4 cellular contexts compared by ENCODE assay signal in the genomic region with DNA sequence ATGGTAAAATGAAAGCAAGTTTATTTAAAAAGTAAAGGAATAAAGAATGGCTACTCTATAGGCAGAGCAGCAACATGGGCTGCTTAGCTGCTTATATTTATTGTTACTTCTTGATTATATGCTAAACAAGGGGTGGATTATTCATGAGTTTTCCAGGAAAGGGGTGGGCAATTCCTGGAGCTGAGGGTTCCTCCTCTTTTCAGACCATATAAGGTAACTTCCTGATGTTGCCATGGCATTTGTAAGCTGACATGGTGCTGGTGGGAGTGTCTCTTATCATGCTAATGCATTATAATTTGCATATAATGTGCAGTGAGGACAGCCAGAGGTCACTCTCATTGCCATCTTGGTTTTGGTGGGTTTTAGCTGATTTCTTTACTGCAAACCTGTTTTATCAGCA. TPM values are rescaled to one million over a fixed set of nuclear protein-coding genes. Genes with fewer than 3 reads are reported as not detected.
"Had no signal": no experiment of that assay in that cellular context is flagged by ENCODE, and none has a peak within 500 bp of the region (broad histone marks: within the 10 kb centered on the region; RNA-seq: fewer than 3 reads in every experiment).

No MANE protein-coding gene starts in this region.

RNA-seq across cellular contexts. Expression of gene TREML2, which starts 11.9 kb away (rescaled TPM):
- total RNA-seq: GM23248, IMR-90 had no signal
- polyA plus RNA-seq: GM23248, IMR-90 had no signal

RNA-seq across cellular contexts. Expression of gene TREM2, which starts 26.1 kb away (rescaled TPM):
- total RNA-seq: GM23248, HT-29, IMR-90 had no signal
- polyA plus RNA-seq: GM23248, IMR-90 had no signal

RNA-seq across cellular contexts. Expression of gene TREML1, which starts 34.9 kb away (rescaled TPM):
- total RNA-seq: GM23248, H9, HT-29, IMR-90 had no signal
- polyA plus RNA-seq: GM23248, IMR-90 had no signal

RNA-seq across cellular contexts. Expression of gene TREML4, which starts 39.1 kb away (rescaled TPM):
- total RNA-seq: GM23248, H9, HT-29, IMR-90 had no signal
- polyA plus RNA-seq: GM23248, IMR-90 had no signal
